11 cellular contexts compared by ENCODE assay signal in genomic region chr2:6310186-6310909, GRCh38.
DNase-seq lines count a peak whose midpoint lies in the region; ATAC-seq and TF ChIP-seq lines count a peak whose summit lies in the region.
"Had no signal": no experiment of that assay in that cellular context is flagged by ENCODE, and none has a peak within 500 bp of the region (broad histone marks: within the 10 kb centered on the region; RNA-seq: fewer than 3 reads in every experiment).

No MANE protein-coding gene starts in this region.

- ATAC-seq in HG02981 (IDR thresholded peaks at IDR 0.05; ENCODE audit: unreplicated experiment), result peak; percentile 8
- ATAC-seq: psoas muscle had no signal

- H3K36me3 ChIP-seq in brain microvascular endothelial cell (replicated peaks), result no peaks in the 10 kb centered on the region

- no peaks in the 10 kb centered on the region for H3K27me3 ChIP-seq in brain microvascular endothelial cell (replicated peaks)

- in situ Hi-C loops in brain microvascular endothelial cell (cut with HindIII; ENCODE audit: low pct_ligation_motif_present, low sequenced_read_pairs), result no loop called here

- peak; percentile 6 for DNase-seq in DMS 273 (lab: John Stamatoyannopoulos, UW; ENCODE audit: unreplicated experiment)
- DNase-seq in DMS 273 treated with DMSO at 0.1 percent for 48 hours (lab: John Stamatoyannopoulos, UW), result no peak
- DNase-seq in NCI-H2227 (lab: John Stamatoyannopoulos, UW; ENCODE audit: unreplicated experiment), result peak; percentile 64
- DNase-seq in retina, result peak; percentile 73
- DNase-seq in brain microvascular endothelial cell, result no peak
- DNase-seq in NCI-H510A treated with DMSO at 0.1 percent for 48 hours (lab: John Stamatoyannopoulos, UW), result no peak
- DNase-seq in HK-2 (ENCODE audit: unreplicated experiment), result no peak
- DNase-seq: activated naive CD8-positive, alpha-beta T cell treated with anti-CD3 and anti-CD28 coated beads for 36 hours; psoas muscle had no signal

- H3K27ac ChIP-seq in brain microvascular endothelial cell, result no peak overlapping the region
- H3K27ac ChIP-seq: 22Rv1, psoas muscle had no signal

- no peak overlapping the region for H3K4me3 ChIP-seq in brain microvascular endothelial cell (ENCODE audit: low read depth, low read length)
- H3K4me3 ChIP-seq: psoas muscle had no signal

- no peak for TF ChIP-seq CTCF in brain microvascular endothelial cell (IDR thresholded peaks at IDR 0.05; ENCODE audit: low read depth, low read length, missing control alignments)

Comparison
In these comparisons a context has a peak if more than half of its experiments do, and no peak if none do; other contexts are left out.
1. DNase-seq: peak in DMS 273 (single experiment), NCI-H2227 (single experiment) and retina (single experiment); none in DMS 273 treated with DMSO at 0.1 percent for 48 hours (single experiment), brain microvascular endothelial cell (single experiment), NCI-H510A treated with DMSO at 0.1 percent for 48 hours (single experiment) and HK-2 (single experiment).